Comparison of ENCODE assay signal across 24 cellular contexts in genomic region chr7:158606111-158606510, GRCh38. TPM values are rescaled to one million over a fixed set of nuclear protein-coding genes. Genes with fewer than 3 reads are reported as not detected.
"Had no signal": no experiment of that assay in that cellular context is flagged by ENCODE, and none has a peak within 500 bp of the region (broad histone marks: within the 10 kb centered on the region; RNA-seq: fewer than 3 reads in every experiment).

No MANE protein-coding gene starts in this region.

- H3K27me3 ChIP-seq: body of pancreas, cardiac muscle cell, left lung had no signal

- H3K27ac ChIP-seq: body of pancreas, cardiac muscle cell, left lung, lower lobe of right lung, thoracic aorta, VCaP had no signal

- H3K9me3 ChIP-seq: body of pancreas, left lung, lower lobe of right lung, thoracic aorta had no signal

- H3K4me1 ChIP-seq: body of pancreas, left lung, lower lobe of right lung had no signal

- H3K4me3 ChIP-seq: body of pancreas, cardiac muscle cell, left lung, lower lobe of right lung, thoracic aorta had no signal

- DNase-seq: activated CD4-positive, alpha-beta memory T cell treated with anti-CD3 and anti-CD28 coated beads for 36 hours; activated CD4-positive, alpha-beta T cell treated with anti-CD3 and anti-CD28 coated beads for 48 hours; activated CD8-positive, alpha-beta memory T cell treated with anti-CD3 and anti-CD28 coated beads, Interleukin-2, amount 50 U/mL, for 4 hours; activated effector memory CD4-positive, alpha-beta T cell treated with anti-CD3 and anti-CD28 coated beads, Interleukin-2, amount 50 U/mL, for 16 hours; activated naive CD4-positive, alpha-beta T cell treated with anti-CD3 and anti-CD28 coated beads, Interleukin-2, amount 10 ng/mL, durations not matched to agents 7 days and 5 days; activated naive CD8-positive, alpha-beta T cell treated with anti-CD3 and anti-CD28 coated beads, Interleukin-2, amount 10 ng/mL, durations not matched to agents 7 days and 5 days; activated T-cell treated with anti-CD3 and anti-CD28 coated beads, Interleukin-2, amount 50 U/mL, for 1 hour; amygdala; body of pancreas; cerebellar nuclear complex; cortex of kidney; left lung; lower lobe of right lung; mesenchymal stem cell; naive thymus-derived CD8-positive, alpha-beta T cell; posterior cingulate gyrus; right cardiac atrium; stimulated activated CD4-positive, alpha-beta T cell treated with anti-CD3 and anti-CD28 coated beads, Interleukin-2, amount 100 ng/mL, for 48 hours; SW 1271; T-helper 9 cell; trophoblast cell had no signal

- ATAC-seq: body of pancreas; left lung; lower lobe of right lung; naive thymus-derived CD8-positive, alpha-beta T cell; right cardiac atrium had no signal

- H3K36me3 ChIP-seq: cardiac muscle cell, left lung, lower lobe of right lung, thoracic aorta had no signal

RNA-seq across cellular contexts. Expression of gene PTPRN2, which starts 18.5 kb away (rescaled TPM):
- total RNA-seq: cardiac muscle cell had no signal
